ENCODE assay signal across 8 cellular contexts in the genomic region with DNA sequence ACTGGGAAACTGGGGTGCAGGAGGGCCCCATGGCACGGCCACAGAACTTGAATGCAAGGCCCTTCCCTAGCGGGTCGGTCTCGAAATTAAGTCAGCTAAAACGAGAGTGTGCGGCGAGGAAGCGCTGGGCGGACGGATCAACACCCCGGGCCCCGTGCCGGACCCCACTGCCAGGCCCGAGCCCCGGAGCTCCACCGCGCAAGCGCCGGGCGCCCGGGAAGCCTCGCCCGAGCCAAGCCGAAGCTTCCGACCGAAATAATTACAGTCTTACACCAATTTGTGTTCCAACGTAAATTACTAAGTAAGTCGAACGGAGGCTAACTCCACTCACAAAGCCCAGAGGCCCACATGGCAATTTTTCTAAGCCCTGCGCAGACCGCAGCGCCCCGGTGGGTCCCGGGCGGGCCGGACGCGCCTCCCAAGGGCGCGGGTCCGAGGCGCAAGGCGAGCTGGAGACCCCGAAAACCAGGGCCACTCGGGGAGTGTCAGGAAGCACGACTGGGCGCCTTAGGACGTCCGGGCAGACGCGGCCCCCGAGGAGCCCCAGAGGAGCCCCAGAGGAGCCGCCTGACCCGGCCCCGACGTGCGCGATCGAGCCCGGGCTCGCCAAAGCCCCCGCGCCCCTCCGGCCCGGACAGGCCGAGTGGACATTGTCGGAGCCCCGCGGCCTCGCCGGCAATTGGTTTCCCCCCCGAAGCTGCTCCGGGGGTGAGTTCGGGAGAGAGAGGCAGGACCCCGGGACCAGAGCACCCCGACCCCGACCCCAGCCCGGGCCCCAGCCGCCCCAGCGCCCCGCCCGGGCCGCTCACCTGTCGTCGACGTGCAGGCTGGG. TPM values are rescaled to one million over a fixed set of nuclear protein-coding genes. Genes with fewer than 3 reads are reported as not detected.
DNase-seq lines count a peak whose midpoint lies in the region; TF ChIP-seq lines count a peak whose summit lies in the region.

No MANE protein-coding gene starts in this region.

- intact Hi-C loops in CD4-positive, alpha-beta memory T cell (cut with micrococcal nuclease): no loop called here

- H3K4me3 Mint-ChIP-seq in CD4-positive, alpha-beta memory T cell: peak overlapping the region in 6 of 8 donors; percentile 21 to 69 (median 46)
- peak overlapping the region; percentile 70 for H3K4me3 Mint-ChIP-seq in neural progenitor cell

- peaks cover 40% of the 10 kb centered on the region for H4K20me1 ChIP-seq in neural progenitor cell (ENCODE audit: low read depth)

- no peaks in the 10 kb centered on the region for H3K9me3 ChIP-seq in CD4-positive, alpha-beta memory T cell (ENCODE audit: control insufficient read depth in 1 of 2, low read length in 2 of 2)
- peaks cover 0 to 2% of the 10 kb centered on the region in 2 donors for H3K9me3 ChIP-seq in esophagus (ENCODE audit: control insufficient read depth in 2 of 2, insufficient read depth in 1 of 2, low read depth in 1 of 2, low read length in 1 of 2)
- no peaks in the 10 kb centered on the region for H3K9me3 ChIP-seq in neural progenitor cell (ENCODE audit: low read depth)

- CTCF ChIA-PET in CD4-positive, alpha-beta memory T cell (lab: Charles Lee; ENCODE audit: partially characterized antibody): no interaction called here

- peak overlapping the region in 3 of 7 donors; percentile 35 to 64 (median 57) for H3K27ac Mint-ChIP-seq in CD4-positive, alpha-beta memory T cell
- no peak overlapping the region for H3K27ac Mint-ChIP-seq in neural progenitor cell

- H3K9me3 Mint-ChIP-seq in CD4-positive, alpha-beta memory T cell: peaks cover 0 to 8% (median 0%) of the 10 kb centered on the region in 8 donors
- peaks cover 2% of the 10 kb centered on the region for H3K9me3 Mint-ChIP-seq in neural progenitor cell

- DNase-seq in CD4-positive, alpha-beta memory T cell: peak in 1 of 5 donors; percentile 25
- DNase-seq in NCI-H2227 treated with DMSO at 0.1 percent for 48 hours (lab: John Stamatoyannopoulos, UW) (peak; percentile 43), neural progenitor cell (ENCODE audit: low spot score) (peak; percentile 70), NCI-H526 treated with DMSO at 0.1 percent for 48 hours (lab: John Stamatoyannopoulos, UW) (no peak), GM19238 (ENCODE audit: insufficient read length, low spot score) (no peak), NCI-H1436 (lab: John Stamatoyannopoulos, UW) (no peak), D341Med (ENCODE audit: low spot score) (no peak)

- no peaks in the 10 kb centered on the region for H3K79me2 ChIP-seq in neural progenitor cell (ENCODE audit: low read depth)

- H3K27ac ChIP-seq in CD4-positive, alpha-beta memory T cell (ENCODE audit: low read depth, low read length): no peak overlapping the region
- H3K27ac ChIP-seq in esophagus (ENCODE audit: low read depth in 2 of 2, low read length in 1 of 2) (peak overlapping the region; percentile 76 to 89), neural progenitor cell (no peak overlapping the region)

- 7 to 8% methylated on average over 54 to 86 of the region's 86 CpGs for WGBS in esophagus, 2 donors

- TF ChIP-seq CTCF in neural progenitor cell (IDR thresholded peaks at IDR 0.05): no peak

- peaks cover 33% of the 10 kb centered on the region for H3F3A ChIP-seq in neural progenitor cell (ENCODE audit: low read depth)

- POLR2A ChIA-PET in CD4-positive, alpha-beta memory T cell (lab: Charles Lee; ENCODE audit: partially characterized antibody): no interaction called here

- H3K9ac ChIP-seq in neural progenitor cell: no peak overlapping the region

- peak overlapping the region in 1 of 2 donors; percentile 42 for H3K4me3 ChIP-seq in CD4-positive, alpha-beta memory T cell (ENCODE audit: low read length in 2 of 2)
- peak overlapping the region; percentile 69 to 78 for H3K4me3 ChIP-seq in esophagus (ENCODE audit: low read depth in 1 of 2, low read length in 2 of 2)
- H3K4me3 ChIP-seq in neural progenitor cell: peak overlapping the region; percentile 49

- H3K36me3 Mint-ChIP-seq in CD4-positive, alpha-beta memory T cell: no peaks in the 10 kb centered on the region
- peaks cover 2% of the 10 kb centered on the region for H3K36me3 Mint-ChIP-seq in neural progenitor cell

- peaks cover 35% of the 10 kb centered on the region for H3K4me1 ChIP-seq in CD4-positive, alpha-beta memory T cell (ENCODE audit: insufficient read depth, low read length)
- peaks cover 0 to 4% of the 10 kb centered on the region in 2 donors for H3K4me1 ChIP-seq in esophagus (ENCODE audit: control insufficient read depth in 2 of 2, insufficient read depth in 2 of 2, low read length in 1 of 2)
- peaks cover 51% of the 10 kb centered on the region for H3K4me1 ChIP-seq in neural progenitor cell

- peaks cover 17 to 46% (median 28%) of the 10 kb centered on the region in 4 donors for H3K4me1 Mint-ChIP-seq in CD4-positive, alpha-beta memory T cell
- peaks cover 50% of the 10 kb centered on the region for H3K4me1 Mint-ChIP-seq in neural progenitor cell

- H2AFZ ChIP-seq in neural progenitor cell (replicated peaks): no peak overlapping the region

- peaks cover 30% of the 10 kb centered on the region for H3K27me3 ChIP-seq in CD4-positive, alpha-beta memory T cell (ENCODE audit: insufficient read depth, low read length)
- H3K27me3 ChIP-seq in esophagus (ENCODE audit: control insufficient read depth in 1 of 2, insufficient read depth in 2 of 2, low read length in 2 of 2) (peaks cover 0 to 8% of the 10 kb centered on the region in 2 donors), neural progenitor cell (peaks cover 100% of the 10 kb centered on the region)

- peak overlapping the region; percentile 76 for H3K4me2 ChIP-seq in neural progenitor cell

- H3K36me3 ChIP-seq in CD4-positive, alpha-beta memory T cell (ENCODE audit: insufficient read depth, low read length): no peaks in the 10 kb centered on the region
- H3K36me3 ChIP-seq in esophagus (ENCODE audit: control insufficient read depth in 2 of 2, insufficient read depth in 2 of 2, low read length in 1 of 2) (no peaks in the 10 kb centered on the region), neural progenitor cell (no peaks in the 10 kb centered on the region)

- H3K27me3 Mint-ChIP-seq in CD4-positive, alpha-beta memory T cell: peaks cover 51 to 72% of the 10 kb centered on the region in 2 donors
- H3K27me3 Mint-ChIP-seq in neural progenitor cell (ENCODE audit: insufficient read depth, low read depth): peaks cover 78% of the 10 kb centered on the region

RNA-seq across cellular contexts. Expression of gene RIPK4, which starts 0.6 kb away (rescaled TPM):
- under 1 TPM; 0.26 to 0.36 TPM for total RNA-seq in CD4-positive, alpha-beta memory T cell
- polyA plus RNA-seq in CD4-positive, alpha-beta memory T cell: under 1 TPM in 1 of 2 donors, not detected in 1; 0.16 TPM
- polyA plus RNA-seq in esophagus: 10 to 100 TPM; 51.7 to 72.4 TPM
- 1.3 and 2.3 TPM in 2 replicates for total RNA-seq in neural progenitor cell (ENCODE audit: low replicate concordance)

Comparison
In these comparisons a context has a peak if more than half of its experiments do, and no peak if none do; other contexts are left out.
1. DNase-seq: peak in NCI-H2227 treated with DMSO at 0.1 percent for 48 hours (single experiment) and neural progenitor cell (single experiment); none in NCI-H526 treated with DMSO at 0.1 percent for 48 hours (single experiment), GM19238 (single experiment), NCI-H1436 (single experiment) and D341Med (single experiment).
2. H3K27ac ChIP-seq: peak in esophagus (2 of 2); none in CD4-positive, alpha-beta memory T cell (single experiment) and neural progenitor cell (single experiment).